Comparison of ENCODE assay signal across 14 cellular contexts in the genomic region with DNA sequence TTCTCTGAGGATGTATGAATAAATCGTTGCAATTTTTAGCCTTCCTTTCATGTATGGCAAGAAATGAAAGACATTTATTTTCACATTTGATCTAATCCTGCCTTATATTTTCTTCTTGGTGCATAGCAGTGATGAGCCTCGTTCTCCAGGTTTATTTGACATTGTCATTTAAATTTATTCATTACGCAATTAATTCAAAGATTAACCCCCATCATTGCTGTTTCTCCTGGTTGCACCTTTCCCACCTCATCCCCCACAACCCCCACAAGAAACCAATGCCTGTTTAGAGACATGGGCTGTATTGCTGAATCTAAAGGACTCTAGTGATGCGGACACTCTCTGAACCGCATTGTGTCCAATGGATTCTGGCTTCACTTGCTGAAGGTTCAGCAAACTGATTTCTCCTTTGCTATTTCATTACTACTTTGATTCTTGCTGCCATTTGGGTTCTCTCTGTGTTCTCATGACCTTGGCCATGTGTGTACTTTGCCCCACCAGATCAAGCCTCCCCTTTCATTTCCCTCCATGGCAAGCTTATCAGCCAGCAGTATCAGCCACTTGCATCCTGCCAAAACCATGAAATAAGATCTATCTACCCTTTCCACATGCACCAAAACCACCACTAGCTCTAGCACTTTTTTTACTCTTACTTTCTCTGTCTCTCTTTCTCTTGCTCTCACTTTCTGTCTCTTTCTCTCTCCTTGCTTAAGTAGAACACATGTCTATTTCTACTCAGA.
DNase-seq lines count a peak whose midpoint lies in the region; ATAC-seq, FAIRE-seq and TF ChIP-seq lines count a peak whose summit lies in the region.
"Had no signal": no experiment of that assay in that cellular context is flagged by ENCODE, and none has a peak within 500 bp of the region (broad histone marks: within the 10 kb centered on the region; RNA-seq: fewer than 3 reads in every experiment).

No MANE protein-coding gene starts in this region.

- no peak for FAIRE-seq in H1 (lab: Jason Lieb, UNC)
- FAIRE-seq: A204.1, GM12892 had no signal

- intact Hi-C loops in right lobe of liver (cut with DNase I): no loop called here

- no peak for ATAC-seq in right lobe of liver
- ATAC-seq: HCT116 had no signal

- no peak overlapping the region for H4K91ac ChIP-seq in H1 (replicated peaks; ENCODE audit: insufficient read length, low read length)

- POLR2A ChIA-PET in HEK293 (lab: Yijun Ruan, JAX) (no interaction called here), H1 (lab: Charles Lee; ENCODE audit: partially characterized antibody) (no interaction called here)

- H3K79me2 ChIP-seq in H1 (ENCODE audit: control insufficient read depth in 1 of 2, insufficient read depth in 2 of 2, low read length in 2 of 2): no peaks in the 10 kb centered on the region

- 81% methylated on average over 5 of the region's 5 CpGs; no CpG with 5 or more reads in 1 of the 2 experiments for WGBS in H1 (ENCODE audit: extremely low coverage in 1 of 2, insufficient coverage in 1 of 2, insufficient read length in 1 of 2, insufficient replicate concordance in 2 of 2, low coverage in 1 of 2, low lambda C conversion rate in 2 of 2, missing lambda C conversion rate in 1 of 2), 2 experiments
- WGBS in right lobe of liver (ENCODE audit: insufficient coverage, low coverage, low lambda C conversion rate, missing lambda C conversion rate): 60% methylated on average over 5 of the region's 5 CpGs

- no peak overlapping the region for H3K14ac ChIP-seq in H1 (ENCODE audit: insufficient read length)

- no peak overlapping the region for H2BK20ac ChIP-seq in H1 (ENCODE audit: low read length)

- H3K9ac ChIP-seq in H1 (replicated peaks in 1 of 4; ENCODE audit: extremely low read depth in 1 of 4, low read depth in 3 of 4, low read length in 3 of 4): no peak overlapping the region

- H4K8ac ChIP-seq in H1 (ENCODE audit: extremely low read depth, insufficient read depth, low read length): no peak overlapping the region

- no peaks in the 10 kb centered on the region for H3K36me3 ChIP-seq in HEK293 (ENCODE audit: control insufficient read depth in 2 of 2, insufficient read depth in 1 of 2, low read length in 2 of 2)
- no peaks in the 10 kb centered on the region for H3K36me3 ChIP-seq in H1 (ENCODE audit: control insufficient read depth in 2 of 4, insufficient read depth in 4 of 4, low read length in 3 of 4)
- no peaks in the 10 kb centered on the region for H3K36me3 ChIP-seq in right lobe of liver

- no peak overlapping the region for H2BK12ac ChIP-seq in H1 (ENCODE audit: low read depth, low read length)

- TF ChIP-seq CTCF in HEK293 (tag by site-specific recombination; IDR thresholded peaks at IDR 0.05) (no peak), H1 (IDR thresholded peaks at IDR 0.05; ENCODE audit: control extremely low read depth in 1 of 3, insufficient read depth in 1 of 3, low read depth in 1 of 3, low read length in 3 of 3) (no peak), right lobe of liver (IDR thresholded peaks at IDR 0.05) (no peak)

- no peaks in the 10 kb centered on the region for H3K9me3 ChIP-seq in HEK293 (ENCODE audit: control insufficient read depth, insufficient read depth, low read depth, low read length)
- H3K9me3 ChIP-seq in H1 (ENCODE audit: insufficient read depth in 2 of 2, low read depth in 1 of 2, low read length in 1 of 2): no peaks in the 10 kb centered on the region
- H3K9me3 ChIP-seq in right lobe of liver: no peaks in the 10 kb centered on the region

- TF ChIP-seq RAD21 in H1 (IDR thresholded peaks at IDR 0.05 in 1 of 2, conservative IDR thresholded peaks at IDR 0.05 in 1 of 2; ENCODE audit: low read depth in 2 of 2, low read length in 2 of 2): no peak

- H2BK15ac ChIP-seq in H1 (ENCODE audit: low read length): no peak overlapping the region

- no peak overlapping the region for H3K23ac ChIP-seq in H1 (ENCODE audit: insufficient read length)

- H2BK120ac ChIP-seq in H1 (replicated peaks; ENCODE audit: low read depth, low read length): no peak overlapping the region

- H3K27ac ChIP-seq in HEK293 (ENCODE audit: extremely low read depth, low read depth, low read length) (no peak overlapping the region), H1 (ENCODE audit: low read depth, low read length) (no peak overlapping the region), right lobe of liver (no peak overlapping the region)

- no peak overlapping the region for H3K4me3 ChIP-seq in HEK293 (ENCODE audit: low read depth, low read length)
- H3K4me3 ChIP-seq in H1 (ENCODE audit: extremely low read depth in 1 of 4, insufficient read depth in 2 of 4, low read depth in 3 of 4, low read length in 4 of 4): no peak overlapping the region
- no peak overlapping the region for H3K4me3 ChIP-seq in right lobe of liver

- no peaks in the 10 kb centered on the region for H4K20me1 ChIP-seq in H1 (replicated peaks in 1 of 2; ENCODE audit: control insufficient read depth in 1 of 2, insufficient read depth in 2 of 2, low read length in 2 of 2)

- TF ChIP-seq POLR2A in H1 (IDR thresholded peaks at IDR 0.05; ENCODE audit: control extremely low read depth in 1 of 2, low read depth in 2 of 2, low read length in 2 of 2) (no peak), right lobe of liver (IDR thresholded peaks at IDR 0.05) (no peak)

- 0 out of 2 replicates have a peak overlapping the region, but pooled peaks have one; percentile 40 for H2AFZ ChIP-seq in H1 (ENCODE audit: low read length)

- H3K79me1 ChIP-seq in H1 (ENCODE audit: low read depth, low read length): no peaks in the 10 kb centered on the region

- no peak for TF ChIP-seq EP300 in H1 (IDR thresholded peaks at IDR 0.05; ENCODE audit: borderline replicate concordance in 1 of 2, low read depth in 2 of 2, low read length in 2 of 2)

- peak; percentile 14 for DNase-seq in GDM1 (lab: John Stamatoyannopoulos, UW)
- peak; percentile 62 for DNase-seq in OCI-M1 (lab: John Stamatoyannopoulos, UW)
- DNase-seq in H1 (ENCODE audit: low read depth in 1 of 2, low spot score in 2 of 2): no peak
- no peak for DNase-seq in right lobe of liver
- DNase-seq in NCI-H1417 (lab: John Stamatoyannopoulos, UW): no peak
- no peak for DNase-seq in HK-2 (ENCODE audit: unreplicated experiment)
- DNase-seq: C1 segment of cervical spinal cord; Calu3; CD4-positive, alpha-beta T cell; DMS 273 treated with DMSO at 0.1 percent for 48 hours had no signal

- H3K27me3 ChIP-seq in H1 (replicated peaks in 1 of 4; ENCODE audit: control insufficient read depth in 3 of 4, extremely low read depth in 1 of 4, insufficient read depth in 3 of 4, low read length in 3 of 4): no peaks in the 10 kb centered on the region
- no peaks in the 10 kb centered on the region for H3K27me3 ChIP-seq in right lobe of liver

- no peak overlapping the region for H3K4me2 ChIP-seq in H1 (ENCODE audit: insufficient read depth in 1 of 2, low read depth in 2 of 2, low read length in 2 of 2)

- no peak overlapping the region for H3K56ac ChIP-seq in H1 (replicated peaks; ENCODE audit: insufficient read length, low read depth, low read length)

- H2AK5ac ChIP-seq in H1 (ENCODE audit: low read depth, low read length): no peak overlapping the region

- H3K18ac ChIP-seq in H1 (ENCODE audit: extremely low read depth, low read length): no peak overlapping the region

- CTCF ChIA-PET in HEK293 (lab: Yijun Ruan, JAX): no interaction called here
- CTCF ChIA-PET in H1 (lab: Charles Lee; ENCODE audit: partially characterized antibody): no interaction called here

- H3K4me1 ChIP-seq in HEK293 (ENCODE audit: control insufficient read depth, insufficient read depth, low read length): no peaks in the 10 kb centered on the region
- H3K4me1 ChIP-seq in H1 (replicated peaks in 1 of 4; ENCODE audit: control insufficient read depth in 3 of 4, insufficient read depth in 4 of 4, low read length in 3 of 4): 0 out of 7 replicates have a peak, but pooled peaks cover 0 to 2% (median 0%) of the 10 kb centered on the region in 4 experiments
- no peaks in the 10 kb centered on the region for H3K4me1 ChIP-seq in right lobe of liver

- no peak overlapping the region for H4K5ac ChIP-seq in H1 (ENCODE audit: insufficient read length, low read depth, low read length)

- no peak overlapping the region for H2BK5ac ChIP-seq in H1 (ENCODE audit: low read depth, low read length)

- no peaks in the 10 kb centered on the region for H3K23me2 ChIP-seq in H1 (ENCODE audit: low read depth, low read length)

- peak overlapping the region; percentile 72 for H3K4ac ChIP-seq in H1 (replicated peaks; ENCODE audit: insufficient read length, low read depth, low read length)

TF ChIP-seq in HEK293, 187 proteins besides CTCF, POLR2A, EP300 and RAD21 (continues in another document):
- TF ChIP-seq PRDM1 (tag by site-specific recombination; IDR thresholded peaks at IDR 0.05): peak; percentile 85

TF ChIP-seq in H1, 55 proteins besides CTCF, POLR2A, EP300 and RAD21:
- TF ChIP-seq CEBPB (IDR thresholded peaks at IDR 0.05; ENCODE audit: low read depth, low read length) (peak; percentile 38; the same call in 1 of the 2 replicates), JUN (IDR thresholded peaks at IDR 0.05; ENCODE audit: low read depth, low read length) (no peak)

Comparison
In these comparisons a context has a peak if more than half of its experiments do, and no peak if none do; other contexts are left out.
1. DNase-seq: peak in GDM1 (single experiment) and OCI-M1 (single experiment); none in H1 (0 of 2), right lobe of liver (0 of 3), NCI-H1417 (0 of 3) and HK-2 (single experiment).